ENCODE assay signal across 16 cellular contexts in genomic region chr3:29004885-29005599, GRCh38.
DNase-seq lines count a peak whose midpoint lies in the region; ATAC-seq, FAIRE-seq and TF ChIP-seq lines count a peak whose summit lies in the region.
"Had no signal": no experiment of that assay in that cellular context is flagged by ENCODE, and none has a peak within 500 bp of the region (broad histone marks: within the 10 kb centered on the region; RNA-seq: fewer than 3 reads in every experiment).

No MANE protein-coding gene starts in this region.

- no peak for TF ChIP-seq CTCF in type B pancreatic cell (conservative IDR thresholded peaks at IDR 0.05)

- no peak for FAIRE-seq in small intestine (lab: Jason Lieb, UNC)
- FAIRE-seq: bronchial epithelial cell had no signal

- no peaks in the 10 kb centered on the region for H3K27me3 ChIP-seq in small intestine (ENCODE audit: control insufficient read depth in 2 of 2, insufficient read depth in 2 of 2, low read length in 2 of 2)

- ATAC-seq in GM18498 (IDR thresholded peaks at IDR 0.05; ENCODE audit: unreplicated experiment) (peak; percentile 97), GM19395 (IDR thresholded peaks at IDR 0.05; ENCODE audit: unreplicated experiment) (peak; percentile 100), HG02678 (IDR thresholded peaks at IDR 0.05; ENCODE audit: unreplicated experiment) (peak; percentile 99), HG03354 (IDR thresholded peaks at IDR 0.05; ENCODE audit: poor library complexity, severe bottlenecking, unreplicated experiment) (peak; percentile 100)
- ATAC-seq in activated T-helper 17 cell treated with anti-CD3 and anti-CD28 coated beads, Interleukin-2, amount 50 U/mL, for 72 hours (replicated peaks): no peak

- H3K27ac ChIP-seq in small intestine (ENCODE audit: low read depth in 1 of 2, low read length in 1 of 2): no peak overlapping the region

- no peaks in the 10 kb centered on the region for H3K36me3 ChIP-seq in small intestine (ENCODE audit: control insufficient read depth in 2 of 2, insufficient read depth in 2 of 2, low read length in 2 of 2)

- H3K9me3 ChIP-seq in small intestine (ENCODE audit: control insufficient read depth, low read depth): no peaks in the 10 kb centered on the region
- H3K9me3 ChIP-seq: SK-N-SH had no signal

- no peak overlapping the region for H3K4me3 ChIP-seq in small intestine (ENCODE audit: low read depth in 1 of 2, low read length in 2 of 2)

- no peaks in the 10 kb centered on the region for H3K4me1 ChIP-seq in small intestine (ENCODE audit: control insufficient read depth in 2 of 2, insufficient read depth in 1 of 2, low read depth in 1 of 2, low read length in 1 of 2)

- H3K27me3 Mint-ChIP-seq in type B pancreatic cell: no peaks in the 10 kb centered on the region
- no peaks in the 10 kb centered on the region for H3K27me3 Mint-ChIP-seq in activated T-helper 17 cell treated with anti-CD3 and anti-CD28 coated beads, Interleukin-2, amount 50 U/mL, for 72 hours
- H3K27me3 Mint-ChIP-seq: activated B cell treated with CpG ODN at 0.5 μM for 24 hours, B cell had no signal

- no peak for DNase-seq in small intestine
- no peak for DNase-seq in activated naive CD4-positive, alpha-beta T cell treated with anti-CD3 and anti-CD28 coated beads, Interleukin-2, amount 50 U/mL, for 16 hours
- DNase-seq in type B pancreatic cell (ENCODE audit: extremely low spot score, unreplicated experiment): no peak
- DNase-seq: activated B cell treated with CpG ODN at 0.5 μM for 24 hours; activated effector memory CD4-positive, alpha-beta T cell treated with Interleukin-2 at 50 U/mL for 16 hours; mesendoderm; NCI-H69; SK-N-SH; stimulated activated CD4-positive, alpha-beta T cell treated with anti-CD3 and anti-CD28 coated beads, Interleukin-4, amount 100 ng/mL, for 24 hours had no signal

- H3K4me1 Mint-ChIP-seq in type B pancreatic cell (ENCODE audit: unreplicated experiment): no peaks in the 10 kb centered on the region
- no peaks in the 10 kb centered on the region for H3K4me1 Mint-ChIP-seq in activated T-helper 17 cell treated with anti-CD3 and anti-CD28 coated beads, Interleukin-2, amount 50 U/mL, for 72 hours
- H3K4me1 Mint-ChIP-seq: activated B cell treated with CpG ODN at 0.5 μM for 24 hours, B cell had no signal

- 75 to 88% (median 83%) methylated on average over 4 of the region's 4 CpGs for WGBS in small intestine, 3 donors

- no peaks in the 10 kb centered on the region for H3K9me3 Mint-ChIP-seq in type B pancreatic cell
- H3K9me3 Mint-ChIP-seq in activated T-helper 17 cell treated with anti-CD3 and anti-CD28 coated beads, Interleukin-2, amount 50 U/mL, for 72 hours: no peaks in the 10 kb centered on the region
- H3K9me3 Mint-ChIP-seq: activated B cell treated with CpG ODN at 0.5 μM for 24 hours had no signal

- H3K36me3 Mint-ChIP-seq in type B pancreatic cell: no peaks in the 10 kb centered on the region
- H3K36me3 Mint-ChIP-seq in activated T-helper 17 cell treated with anti-CD3 and anti-CD28 coated beads, Interleukin-2, amount 50 U/mL, for 72 hours (ENCODE audit: low read depth): no peaks in the 10 kb centered on the region

- H3K27ac Mint-ChIP-seq in type B pancreatic cell: no peak overlapping the region
- H3K27ac Mint-ChIP-seq in activated T-helper 17 cell treated with anti-CD3 and anti-CD28 coated beads, Interleukin-2, amount 50 U/mL, for 72 hours: no peak overlapping the region
- H3K27ac Mint-ChIP-seq: activated B cell treated with CpG ODN at 0.5 μM for 24 hours, B cell had no signal

- no peak overlapping the region for H3K4me3 Mint-ChIP-seq in type B pancreatic cell
- no peak overlapping the region for H3K4me3 Mint-ChIP-seq in activated T-helper 17 cell treated with anti-CD3 and anti-CD28 coated beads, Interleukin-2, amount 50 U/mL, for 72 hours
- H3K4me3 Mint-ChIP-seq: activated B cell treated with CpG ODN at 0.5 μM for 24 hours, B cell had no signal
